8 cellular contexts compared by ENCODE assay signal in the genomic region with DNA sequence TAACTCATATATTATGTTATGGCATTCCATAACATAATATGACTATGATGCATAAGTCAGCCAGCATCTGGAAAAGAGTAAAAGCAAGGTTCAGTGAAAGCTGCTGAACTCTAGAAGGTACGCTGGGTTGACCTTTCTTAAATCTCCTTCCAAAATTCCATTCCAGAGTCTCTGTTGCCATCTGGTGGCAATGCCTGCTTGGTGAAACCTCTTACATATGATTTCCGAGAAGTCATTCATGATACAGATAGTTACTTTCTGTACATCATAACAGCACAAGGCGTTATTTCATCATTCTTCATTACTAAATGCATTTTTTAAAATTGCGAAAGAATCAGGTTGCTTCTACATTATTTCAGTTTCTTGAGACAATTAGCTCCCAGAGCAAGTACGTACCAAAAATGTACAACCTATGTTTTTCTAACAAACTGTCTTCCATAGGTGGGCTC. TPM values are rescaled to one million over a fixed set of nuclear protein-coding genes. Genes with fewer than 3 reads are reported as not detected.
DNase-seq lines count a peak whose midpoint lies in the region; ATAC-seq and TF ChIP-seq lines count a peak whose summit lies in the region.

No MANE protein-coding gene starts in this region.

- intact Hi-C loops in posterior cingulate gyrus (cut with DNase I), result loop anchor here (1.0 to 10.0 kb wide), 3 partner anchors 92 to 309 kb away; no protein-coding TSS in a partner anchor

- no peak for ATAC-seq in HG03159 (IDR thresholded peaks at IDR 0.05; ENCODE audit: unreplicated experiment)
- ATAC-seq in GM21529 (IDR thresholded peaks at IDR 0.05; ENCODE audit: unreplicated experiment), result no peak

- H3K4me3 ChIP-seq in GM12875 (ENCODE audit: low read depth, low read length), result no peak overlapping the region

- DNase-seq in NCI-H1092 (lab: John Stamatoyannopoulos, UW) (peak; percentile 80), SK-N-DZ (ENCODE audit: low spot score) (peak; percentile 60), glomerular visceral epithelial cell (ENCODE audit: extremely low spot score) (peak; percentile 75), posterior cingulate gyrus (peak in 6 of 10 donors; percentile 22 to 66 (median 56))
- DNase-seq in activated naive CD4-positive, alpha-beta T cell treated with anti-CD3 and anti-CD28 coated beads, Interleukin-2, amount 50 U/mL, for 16 hours, result peak; percentile 67

- TF ChIP-seq CTCF in GM12875 (IDR thresholded peaks at IDR 0.05; ENCODE audit: borderline replicate concordance, insufficient read depth, low read depth, low read length), result peak; percentile 49

RNA-seq across cellular contexts. Expression of a gene that starts 7.0 kb away (rescaled TPM):
- 5.1 and 5.2 TPM in 2 replicates for polyA plus RNA-seq in SK-N-DZ (2014; cell fraction: cytosol; rRNA removed)
- polyA plus RNA-seq in SK-N-DZ (2014; cell fraction: nucleus; rRNA removed), result 8.0 and 10.0 TPM in 2 replicates
